8 cellular contexts compared by ENCODE assay signal in the genomic region with DNA sequence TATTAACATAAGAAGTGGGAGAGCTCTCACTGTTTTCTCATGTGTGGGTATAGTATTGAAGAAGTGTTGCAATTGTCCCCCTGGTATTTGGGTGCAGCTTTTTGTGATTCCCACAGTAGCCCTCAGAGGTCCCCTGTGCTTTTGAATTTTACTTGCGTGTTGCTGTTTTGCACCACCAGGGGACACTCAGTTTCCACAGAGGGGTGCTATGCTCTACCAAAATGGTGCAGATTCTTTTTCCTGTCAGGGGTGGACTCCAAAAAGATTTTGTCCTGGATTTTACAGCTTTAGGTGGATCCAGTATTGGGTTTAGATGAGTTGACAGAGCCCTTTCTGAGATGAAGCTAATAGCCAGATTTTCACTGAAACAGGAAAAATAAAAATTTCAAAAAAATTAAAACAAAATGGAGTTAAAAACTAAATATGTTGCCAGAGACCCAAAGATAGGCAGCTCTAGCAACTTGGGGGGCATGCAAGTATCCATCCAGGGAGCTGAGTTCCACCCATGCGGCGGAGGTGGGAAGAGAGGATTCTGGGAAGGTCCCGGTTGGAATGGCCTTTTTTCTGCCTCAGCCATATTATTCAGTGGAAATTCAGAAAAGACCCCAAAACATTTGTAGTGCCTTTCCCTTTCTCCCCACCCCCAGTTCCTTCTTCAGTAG. TPM values are rescaled to one million over a fixed set of nuclear protein-coding genes. Genes with fewer than 3 reads are reported as not detected.
DNase-seq lines count a peak whose midpoint lies in the region; TF ChIP-seq lines count a peak whose summit lies in the region.

No MANE protein-coding gene starts in this region.

- H3K4me1 ChIP-seq in stomach smooth muscle (ENCODE audit: control insufficient read depth, insufficient read depth, low read length): peaks cover 8% of the 10 kb centered on the region

- H3K27ac Mint-ChIP-seq in brain: peak overlapping the region; percentile 68 to 96 (median 93)

- H3K36me3 Mint-ChIP-seq in brain: peaks cover 4% of the 10 kb centered on the region

- H3K36me3 ChIP-seq in stomach smooth muscle (ENCODE audit: control insufficient read depth in 2 of 2, insufficient read depth in 2 of 2, low read length in 2 of 2): no peaks in the 10 kb centered on the region

- peak overlapping the region in 1 of 2 donors; percentile 49 for H3K4me3 ChIP-seq in stomach smooth muscle (ENCODE audit: low read length in 2 of 2)

- H3K4me3 Mint-ChIP-seq in brain: peak overlapping the region in 1 of 5 experiments; percentile 27

- peak overlapping the region in 1 of 2 donors; percentile 60 for H3K9ac ChIP-seq in stomach smooth muscle (ENCODE audit: low read length in 2 of 2)

- no peaks in the 10 kb centered on the region for H3K9me3 ChIP-seq in stomach smooth muscle (ENCODE audit: control insufficient read depth in 2 of 2, low read length in 2 of 2)

- H3K27me3 Mint-ChIP-seq in brain: no peaks in the 10 kb centered on the region

- peak; percentile 14 for DNase-seq in stimulated activated CD4-positive, alpha-beta T cell treated with anti-CD3 and anti-CD28 coated beads, Interleukin-15, amount 100 ng/mL, for 24 hours
- DNase-seq in stimulated activated CD4-positive, alpha-beta T cell treated with anti-CD3 and anti-CD28 coated beads, Interleukin-1b, Interleukin-23, amount 100 ng/mL, for 48 hours: no peak
- DNase-seq in NCI-H1694 treated with DMSO at 0.1 percent for 48 hours (lab: John Stamatoyannopoulos, UW) (peak; percentile 62), inferior parietal cortex (ENCODE audit: extremely low spot score) (peak; percentile 68), GF-D8 (lab: John Stamatoyannopoulos, UW) (no peak)
- no peak for DNase-seq in effector CD4-positive, alpha-beta T cell

- no peaks in the 10 kb centered on the region for H3K9me3 Mint-ChIP-seq in brain

- no peaks in the 10 kb centered on the region for H3K27me3 ChIP-seq in stomach smooth muscle (ENCODE audit: control insufficient read depth in 1 of 2, insufficient read depth in 2 of 2, low read length in 2 of 2)

- H3K27ac ChIP-seq in stomach smooth muscle (ENCODE audit: low read length): peak overlapping the region; percentile 75

- H3K4me1 Mint-ChIP-seq in brain: peaks cover 40% of the 10 kb centered on the region

- TF ChIP-seq CTCF in brain (conservative IDR thresholded peaks at IDR 0.05): peak; percentile 87 to 89

RNA-seq across cellular contexts. Expression of a gene that starts 50.2 kb away (rescaled TPM):
- 34.1 TPM for polyA plus RNA-seq in brain (ENCODE audit: insufficient read depth, low read depth, low replicate concordance)

RNA-seq across cellular contexts. Expression of a gene that starts 50.6 kb away (rescaled TPM):
- 39.2 TPM for polyA plus RNA-seq in brain (ENCODE audit: insufficient read depth, low read depth, low replicate concordance)

Comparison
In these comparisons a context has a peak if more than half of its experiments do, and no peak if none do; other contexts are left out.
1. DNase-seq: peak in stimulated activated CD4-positive, alpha-beta T cell treated with anti-CD3 and anti-CD28 coated beads, Interleukin-15, amount 100 ng/mL, for 24 hours (single experiment), NCI-H1694 treated with DMSO at 0.1 percent for 48 hours (single experiment) and inferior parietal cortex (single experiment); none in stimulated activated CD4-positive, alpha-beta T cell treated with anti-CD3 and anti-CD28 coated beads, Interleukin-1b, Interleukin-23, amount 100 ng/mL, for 48 hours (single experiment), effector CD4-positive, alpha-beta T cell (single experiment) and GF-D8 (single experiment).